Comparison of ENCODE assay signal across 1 cellular context in the genomic region with DNA sequence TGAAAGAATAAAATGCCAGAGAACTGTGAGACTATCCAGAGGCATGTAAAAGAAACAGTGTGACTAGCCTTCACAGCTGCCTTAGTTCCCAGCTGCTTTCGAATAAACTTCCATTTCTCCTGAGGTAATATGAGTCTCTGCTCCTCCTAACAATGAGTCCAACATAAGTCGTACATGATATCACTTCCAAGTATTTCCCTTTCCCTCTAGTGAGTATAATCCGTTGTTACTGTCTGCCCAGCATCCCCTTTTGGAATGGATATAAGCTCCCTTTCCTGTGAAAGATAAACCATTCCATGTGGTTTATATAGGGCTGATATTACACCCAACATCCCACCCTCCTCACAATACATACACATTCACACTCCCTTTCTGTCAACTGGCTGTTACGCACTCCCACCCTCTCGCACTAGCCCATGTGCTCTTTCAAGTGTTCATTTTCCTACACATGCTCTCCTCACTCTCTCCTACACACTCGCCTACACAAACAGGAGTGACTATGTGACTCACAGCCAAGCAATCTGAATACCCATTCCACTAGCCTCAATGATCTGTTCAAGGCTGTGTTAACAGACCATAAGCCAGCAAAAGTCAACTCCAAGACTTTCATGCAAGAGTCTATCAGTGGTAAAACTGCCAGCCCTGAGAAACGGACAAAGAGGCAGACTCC.
TF ChIP-seq lines count a peak whose summit lies in the region.

No MANE protein-coding gene starts in this region.

TF ChIP-seq in HepG2, 621 proteins besides CTCF, POLR2A, EP300 and RAD21:
- TF ChIP-seq MNT (IDR thresholded peaks at IDR 0.05) (peak; percentile 72), FOSL2 (CRISPR knock-in tag; IDR thresholded peaks at IDR 0.05) (peak; percentile 29; the same call in 1 of the 2 replicates)
- TF ChIP-seq, protein P1, sequence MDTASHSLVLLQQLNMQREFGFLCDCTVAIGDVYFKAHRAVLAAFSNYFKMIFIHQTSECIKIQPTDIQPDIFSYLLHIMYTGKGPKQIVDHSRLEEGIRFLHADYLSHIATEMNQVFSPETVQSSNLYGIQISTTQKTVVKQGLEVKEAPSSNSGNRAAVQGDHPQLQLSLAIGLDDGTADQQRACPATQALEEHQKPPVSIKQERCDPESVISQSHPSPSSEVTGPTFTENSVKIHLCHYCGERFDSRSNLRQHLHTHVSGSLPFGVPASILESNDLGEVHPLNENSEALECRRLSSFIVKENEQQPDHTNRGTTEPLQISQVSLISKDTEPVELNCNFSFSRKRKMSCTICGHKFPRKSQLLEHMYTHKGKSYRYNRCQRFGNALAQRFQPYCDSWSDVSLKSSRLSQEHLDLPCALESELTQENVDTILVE (CRISPR knock-in tag; IDR thresholded peaks at IDR 0.05) = no peak
